ENCODE assay signal across 17 cellular contexts in genomic region chr17:29563816-29564215, GRCh38. TPM values are rescaled to one million over a fixed set of nuclear protein-coding genes. Genes with fewer than 3 reads are reported as not detected.
A peak's percentile ranks its signal among the peaks of the same experiment; 100 is the strongest.
DNase-seq lines count a peak whose midpoint lies in the region; ATAC-seq and TF ChIP-seq lines count a peak whose summit lies in the region.
"Had no signal": no experiment of that assay in that cellular context is flagged by ENCODE, and none has a peak within 500 bp of the region (broad histone marks: within the 10 kb centered on the region; RNA-seq: fewer than 3 reads in every experiment).

No MANE protein-coding gene starts in this region.

- H3K36me3 ChIP-seq in BLaER1 treated with 17β-estradiol and CSF1 and Interleukin-3, amounts not matched to agents 10 nM and 100 nM = peaks cover 0 to 18% (median 0%) of the 10 kb centered on the region in 11 experiments; a peak in 6 of 22 replicates
- H3K36me3 ChIP-seq in DND-41 (ENCODE audit: insufficient read depth, low read length) (peaks cover 15% of the 10 kb centered on the region), SK-N-SH (replicated peaks in 1 of 2; ENCODE audit: control insufficient read depth in 1 of 2, insufficient read depth in 2 of 2, low read length in 1 of 2) (peaks cover 4% of the 10 kb centered on the region in 2 experiments)
- H3K36me3 ChIP-seq: BE2C had no signal

- peak overlapping the region in 6 of 10 experiments; percentile 74 to 83 (median 78); a peak in 8 of 20 replicates for H3K4me3 ChIP-seq in BLaER1 treated with 17β-estradiol and CSF1 and Interleukin-3, amounts not matched to agents 10 nM and 100 nM
- H3K4me3 ChIP-seq in DND-41 (ENCODE audit: low read depth in 1 of 2, low read length in 2 of 2) = no peak overlapping the region
- no peak overlapping the region for H3K4me3 ChIP-seq in SK-N-SH (ENCODE audit: low read depth in 2 of 2, low read length in 1 of 2)

- peak overlapping the region in 7 of 11 experiments; percentile 26 to 94 (median 88); a peak in 7 of 22 replicates for H3K9ac ChIP-seq in BLaER1 treated with 17β-estradiol and CSF1 and Interleukin-3, amounts not matched to agents 10 nM and 100 nM
- H3K9ac ChIP-seq in DND-41 (ENCODE audit: low read depth, low read length) (no peak overlapping the region), SK-N-SH (no peak overlapping the region)

- H2AFZ ChIP-seq in DND-41 (ENCODE audit: low read depth, low read length) (no peak overlapping the region), SK-N-SH (ENCODE audit: low read depth) (no peak overlapping the region)

- peak; percentile 36 for DNase-seq in DND-41
- DNase-seq in T-helper 17 cell = no peak
- peak; percentile 38 to 41 for DNase-seq in memory B cell (ENCODE audit: low spot score in 2 of 2)
- DNase-seq in inferior parietal cortex (ENCODE audit: extremely low spot score) = no peak
- DNase-seq in MCF 10A (ENCODE audit: unreplicated experiment) = no peak
- DNase-seq in NCI-H128 (lab: John Stamatoyannopoulos, UW; ENCODE audit: unreplicated experiment) = no peak
- no peak for DNase-seq in SK-N-SH
- DNase-seq: amygdala, BE2C, DMS79 treated with DMSO at 0.1 percent for 48 hours, H7, mesendoderm, NCI-H1105, OCI-M1, WERI-Rb-1 had no signal

- no peaks in the 10 kb centered on the region for H3K9me3 Mint-ChIP-seq in memory B cell
- H3K9me3 Mint-ChIP-seq in MCF 10A (ENCODE audit: unreplicated experiment) = no peaks in the 10 kb centered on the region

- H3K4me1 ChIP-seq in BLaER1 treated with 17β-estradiol and CSF1 and Interleukin-3, amounts not matched to agents 10 nM and 100 nM = peaks cover 66 to 77% (median 69%) of the 10 kb centered on the region in 10 experiments
- peaks cover 36% of the 10 kb centered on the region for H3K4me1 ChIP-seq in DND-41 (ENCODE audit: insufficient read depth, low read length)
- peaks cover 0 to 8% of the 10 kb centered on the region in 2 experiments; a peak in 1 of 4 replicates for H3K4me1 ChIP-seq in SK-N-SH (ENCODE audit: control insufficient read depth in 1 of 2, insufficient read depth in 2 of 2, low read depth in 1 of 2, low read length in 1 of 2)
- H3K4me1 ChIP-seq: BE2C had no signal

- POLR2A ChIA-PET in MCF 10A (lab: Yijun Ruan, JAX) (interaction anchor here (0.7 kb wide), 1 partner anchor 27 kb away, joined by 3 read pairs; no protein-coding TSS in a partner anchor), SK-N-SH (lab: Yijun Ruan, JAX) (no interaction called here)

- H3K4me1 Mint-ChIP-seq in T-helper 17 cell (peaks cover 32% of the 10 kb centered on the region), memory B cell (peaks cover 39% of the 10 kb centered on the region), MCF 10A (ENCODE audit: insufficient read depth, unreplicated experiment) (no peaks in the 10 kb centered on the region)

- intact Hi-C loops in MCF 10A (cut with micrococcal nuclease) = no loop called here

- H3K36me3 Mint-ChIP-seq in T-helper 17 cell (ENCODE audit: low read depth) (no peaks in the 10 kb centered on the region), memory B cell (peaks cover 3% of the 10 kb centered on the region), MCF 10A (ENCODE audit: insufficient read depth, unreplicated experiment) (no peaks in the 10 kb centered on the region)

- CTCF ChIA-PET in MCF 10A (lab: Yijun Ruan, JAX) = interaction anchor here (0.7 to 1.4 kb wide), 3 partner anchors 29 to 395 kb away, joined by 3 to 5 read pairs (median 3); partner anchors contain the start of gene ANKRD13B
- CTCF ChIA-PET in SK-N-SH (lab: Yijun Ruan, JAX) = interaction anchor here (0.8 to 11.6 kb wide), 5 partner anchors 9 to 530 kb away, joined by 3 to 144 read pairs (median 4); no protein-coding TSS in a partner anchor

- 97% methylated on average over 3 of the region's 3 CpGs for WGBS in SK-N-SH (ENCODE audit: low lambda C conversion rate)

- H3K27me3 Mint-ChIP-seq in T-helper 17 cell (no peaks in the 10 kb centered on the region), memory B cell (no peaks in the 10 kb centered on the region), MCF 10A (ENCODE audit: insufficient read depth, unreplicated experiment) (no peaks in the 10 kb centered on the region)

- peak overlapping the region; percentile 47 for H3K27ac Mint-ChIP-seq in T-helper 17 cell
- H3K27ac Mint-ChIP-seq in memory B cell = peak overlapping the region; percentile 73
- no peak overlapping the region for H3K27ac Mint-ChIP-seq in MCF 10A (ENCODE audit: low read depth, unreplicated experiment)

- H3K79me2 ChIP-seq in DND-41 (ENCODE audit: insufficient read depth, low read length) = peaks cover 23% of the 10 kb centered on the region
- H3K79me2 ChIP-seq in SK-N-SH (ENCODE audit: insufficient read depth) = peaks cover 3% of the 10 kb centered on the region; the same call in 1 of the 2 replicates

- peaks cover 7% of the 10 kb centered on the region for H3F3A ChIP-seq in SK-N-SH (replicated peaks; ENCODE audit: insufficient read depth)

- TF ChIP-seq EP300 in SK-N-SH (IDR thresholded peaks at IDR 0.05; ENCODE audit: borderline replicate concordance in 1 of 2, low read depth in 1 of 2, low read length in 1 of 2) = no peak

- no peak for TF ChIP-seq CTCF in DND-41 (IDR thresholded peaks at IDR 0.05; ENCODE audit: borderline replicate concordance, extremely low read depth, low read length, poor library complexity, severe bottlenecking)
- no peak for TF ChIP-seq CTCF in MCF 10A (IDR thresholded peaks at IDR 0.05; ENCODE audit: unreplicated experiment)
- TF ChIP-seq CTCF in SK-N-SH (IDR thresholded peaks at IDR 0.05) = no peak

- H4K20me1 ChIP-seq in BLaER1 treated with 17β-estradiol and CSF1 and Interleukin-3, amounts not matched to agents 10 nM and 100 nM = peaks cover 0 to 38% (median 15%) of the 10 kb centered on the region in 11 experiments; a peak in 8 of 22 replicates
- H4K20me1 ChIP-seq in DND-41 (ENCODE audit: insufficient read depth, low read length) = peaks cover 15% of the 10 kb centered on the region
- H4K20me1 ChIP-seq in SK-N-SH (ENCODE audit: insufficient read depth) = no peaks in the 10 kb centered on the region

- no peaks in the 10 kb centered on the region for H3K9me3 ChIP-seq in BLaER1 treated with 17β-estradiol and CSF1 and Interleukin-3, amounts not matched to agents 10 nM and 100 nM (replicated peaks in 1 of 11)
- H3K9me3 ChIP-seq in DND-41 (ENCODE audit: insufficient read depth, low read length, severe bottlenecking) (no peaks in the 10 kb centered on the region), T-helper 17 cell (ENCODE audit: control insufficient read depth, low read length, poor library complexity, severe bottlenecking) (no peaks in the 10 kb centered on the region), SK-N-SH (no peaks in the 10 kb centered on the region)
- H3K9me3 ChIP-seq: BE2C had no signal

- no peaks in the 10 kb centered on the region for H3K9me2 ChIP-seq in SK-N-SH

- H3K4me3 Mint-ChIP-seq in T-helper 17 cell = no peak overlapping the region
- peak overlapping the region; percentile 18 for H3K4me3 Mint-ChIP-seq in memory B cell
- no peak overlapping the region for H3K4me3 Mint-ChIP-seq in MCF 10A (ENCODE audit: unreplicated experiment)

- ATAC-seq in DND-41 (ENCODE audit: insufficient read depth, low read depth) = no peak
- no peak for ATAC-seq in T-helper 17 cell
- peak; percentile 34 for ATAC-seq in memory B cell (ENCODE audit: low read depth)
- ATAC-seq: HepG2 had no signal

- H3K27ac ChIP-seq in BLaER1 treated with 17β-estradiol and CSF1 and Interleukin-3, amounts not matched to agents 10 nM and 100 nM = peak overlapping the region in 4 of 11 experiments; percentile 27 to 89 (median 84); a peak in 4 of 22 replicates
- H3K27ac ChIP-seq in DND-41 (ENCODE audit: low read length) (no peak overlapping the region), SK-N-SH (ENCODE audit: low read depth in 2 of 2, low read length in 1 of 2) (no peak overlapping the region)
- H3K27ac ChIP-seq: WERI-Rb-1 had no signal

- BruUV-seq in MCF 10A (replicated peaks; lab: Mats Ljungman, UMichigan) = no TSS peak

- peak overlapping the region; percentile 94 to 100 (median 96) for H3K4me2 ChIP-seq in BLaER1 treated with 17β-estradiol and CSF1 and Interleukin-3, amounts not matched to agents 10 nM and 100 nM
- H3K4me2 ChIP-seq in DND-41 (ENCODE audit: insufficient read depth, low read length) (no peak overlapping the region), SK-N-SH (no peak overlapping the region)

- TF ChIP-seq RAD21 in SK-N-SH (IDR thresholded peaks at IDR 0.05; ENCODE audit: low read length) = no peak

- no peaks in the 10 kb centered on the region for H3K27me3 ChIP-seq in BLaER1 treated with 17β-estradiol and CSF1 and Interleukin-3, amounts not matched to agents 10 nM and 100 nM
- peaks cover 9% of the 10 kb centered on the region for H3K27me3 ChIP-seq in DND-41 (ENCODE audit: insufficient read depth, low read length, poor library complexity)
- no peaks in the 10 kb centered on the region for H3K27me3 ChIP-seq in SK-N-SH (ENCODE audit: insufficient read depth)

TF ChIP-seq in SK-N-SH, 30 proteins besides CTCF, POLR2A, EP300 and RAD21:
- TF ChIP-seq MXI1 (IDR thresholded peaks at IDR 0.05; ENCODE audit: low read depth, low read length) = no peak
- no peak for TF ChIP-seq MEF2A (IDR thresholded peaks at IDR 0.05; ENCODE audit: borderline replicate concordance, low read depth)
- TF ChIP-seq TCF12 (IDR thresholded peaks at IDR 0.05) = no peak
- TF ChIP-seq TAF1 (IDR thresholded peaks at IDR 0.05; ENCODE audit: borderline replicate concordance, low read depth, low read length) = no peak

RNA-seq across cellular contexts. Expression of gene ABHD15, which starts 3.0 kb away (rescaled TPM):
- 10 to 100 TPM; 14.2 to 15.6 TPM for total RNA-seq in T-helper 17 cell
- total RNA-seq in MCF 10A (2022) = 2.8 and 4.9 TPM in 2 replicates
- polyA plus RNA-seq in SK-N-SH (2012; rRNA removed) = 6.3 and 7.0 TPM in 2 replicates
- 4.4 and 6.0 TPM in 2 replicates for polyA plus RNA-seq in SK-N-SH (2012; cell fraction: cytosol; rRNA removed)
- 5.7 and 6.0 TPM in 2 replicates for polyA plus RNA-seq in SK-N-SH (2012; cell fraction: nucleus; rRNA removed)

RNA-seq across cellular contexts. Expression of gene TP53I13, which starts 4.7 kb away (rescaled TPM):
- total RNA-seq in T-helper 17 cell = 10 to 100 TPM; 92.2 to 98.6 TPM
- total RNA-seq in MCF 10A (2022) = 29.6 and 34.5 TPM in 2 replicates
- 39.2 and 45.3 TPM in 2 replicates for polyA plus RNA-seq in SK-N-SH (2012; rRNA removed)
- polyA plus RNA-seq in SK-N-SH (2012; cell fraction: cytosol; rRNA removed) = 15.7 and 27.4 TPM in 2 replicates
- 130 and 165 TPM in 2 replicates for polyA plus RNA-seq in SK-N-SH (2012; cell fraction: nucleus; rRNA removed)

RNA-seq across cellular contexts. Expression of gene GIT1, which starts 25.6 kb away (rescaled TPM):
- total RNA-seq in T-helper 17 cell (10 to 100 TPM; 45.4 to 48.3 TPM), MCF 10A (2022) (49.0 and 52.6 TPM in 2 replicates)
- 39.4 and 42.9 TPM in 2 replicates for polyA plus RNA-seq in SK-N-SH (2012; rRNA removed)
- polyA plus RNA-seq in SK-N-SH (2012; cell fraction: cytosol; rRNA removed) = 21.6 and 27.8 TPM in 2 replicates
- polyA plus RNA-seq in SK-N-SH (2012; cell fraction: nucleus; rRNA removed) = 92.1 and 131 TPM in 2 replicates

RNA-seq across cellular contexts. Expression of gene ANKRD13B, which starts 29.1 kb away (rescaled TPM):
- total RNA-seq in T-helper 17 cell (1 to 10 TPM; 5.9 to 7.9 TPM), MCF 10A (2022) (14.4 and 17.9 TPM in 2 replicates)
- 14.0 and 16.1 TPM in 2 replicates for polyA plus RNA-seq in SK-N-SH (2012; rRNA removed)
- polyA plus RNA-seq in SK-N-SH (2012; cell fraction: cytosol; rRNA removed) = 4.1 and 9.1 TPM in 2 replicates
- polyA plus RNA-seq in SK-N-SH (2012; cell fraction: nucleus; rRNA removed) = 90.2 and 139 TPM in 2 replicates

RNA-seq across cellular contexts. Expression of gene CORO6, which starts 58.9 kb away (rescaled TPM):
- 1 to 10 TPM; 1.7 to 2.6 TPM for total RNA-seq in T-helper 17 cell
- 1.4 and 1.6 TPM in 2 replicates for total RNA-seq in MCF 10A (2022)
- 18.4 and 28.1 TPM in 2 replicates for polyA plus RNA-seq in SK-N-SH (2012; rRNA removed)
- 2.0 and 5.5 TPM in 2 replicates for polyA plus RNA-seq in SK-N-SH (2012; cell fraction: cytosol; rRNA removed)
- polyA plus RNA-seq in SK-N-SH (2012; cell fraction: nucleus; rRNA removed) = 212 and 229 TPM in 2 replicates

Comparison
In these comparisons a context has a peak if more than half of its experiments do, and no peak if none do; other contexts are left out.
1. H3K4me2 ChIP-seq: peak in BLaER1 treated with 17β-estradiol and CSF1 and Interleukin-3, amounts not matched to agents 10 nM and 100 nM (11 of 11); none in DND-41 (single experiment) and SK-N-SH (single experiment).
2. H3K4me3 ChIP-seq: peak in BLaER1 treated with 17β-estradiol and CSF1 and Interleukin-3, amounts not matched to agents 10 nM and 100 nM (6 of 10); none in DND-41 (0 of 2) and SK-N-SH (0 of 2).
3. H3K9ac ChIP-seq: peak in BLaER1 treated with 17β-estradiol and CSF1 and Interleukin-3, amounts not matched to agents 10 nM and 100 nM (7 of 11); none in DND-41 (single experiment) and SK-N-SH (single experiment).
4. DNase-seq: peak in DND-41 (single experiment) and memory B cell (2 of 2); none in T-helper 17 cell (0 of 3), inferior parietal cortex (single experiment), MCF 10A (single experiment), NCI-H128 (single experiment) and SK-N-SH (single experiment).